Comparison of ENCODE assay signal across 16 cellular contexts in genomic region chr6:145723646-145724045, GRCh38. TPM values are rescaled to one million over a fixed set of nuclear protein-coding genes. Genes with fewer than 3 reads are reported as not detected.
DNase-seq lines count a peak whose midpoint lies in the region; ATAC-seq, FAIRE-seq and TF ChIP-seq lines count a peak whose summit lies in the region.
"Had no signal": no experiment of that assay in that cellular context is flagged by ENCODE, and none has a peak within 500 bp of the region (broad histone marks: within the 10 kb centered on the region; RNA-seq: fewer than 3 reads in every experiment).

No MANE protein-coding gene starts in this region.

- H3K4me2 ChIP-seq in HepG2 (ENCODE audit: low read depth, low read length): no peak overlapping the region
- H3K4me2 ChIP-seq in mesenchymal stem cell (ENCODE audit: low read length, poor library complexity, severe bottlenecking): no peak overlapping the region
- H3K4me2 ChIP-seq: BLaER1 treated with 17β-estradiol and CSF1 and Interleukin-3, amounts not matched to agents 10 nM and 100 nM; GM23338 had no signal

- H3K79me1 ChIP-seq in mesenchymal stem cell (replicated peaks; ENCODE audit: low read length, poor library complexity, severe bottlenecking): no peaks in the 10 kb centered on the region

- no peak overlapping the region for H4K91ac ChIP-seq in mesenchymal stem cell (ENCODE audit: low read length)

- H4K8ac ChIP-seq in mesenchymal stem cell (ENCODE audit: low read length): no peak overlapping the region

- H3K18ac ChIP-seq in mesenchymal stem cell (ENCODE audit: low read depth in 1 of 2, low read length in 2 of 2): no peak overlapping the region

- H3K27ac ChIP-seq in HepG2 (ENCODE audit: extremely low read length, insufficient read depth, low read length) (no peak overlapping the region), right lobe of liver (no peak overlapping the region), mesenchymal stem cell (ENCODE audit: low read length, poor library complexity, severe bottlenecking) (no peak overlapping the region)
- H3K27ac ChIP-seq: 22Rv1; BLaER1 treated with 17β-estradiol and CSF1 and Interleukin-3, amounts not matched to agents 10 nM and 100 nM had no signal

- H3K27me3 ChIP-seq in HepG2 (ENCODE audit: control insufficient read depth in 1 of 2, insufficient read depth in 2 of 2, low read length in 2 of 2) (no peaks in the 10 kb centered on the region), right lobe of liver (no peaks in the 10 kb centered on the region), mesenchymal stem cell (ENCODE audit: control insufficient read depth in 1 of 2, insufficient read depth in 1 of 2, low read length in 2 of 2) (no peaks in the 10 kb centered on the region)
- H3K27me3 ChIP-seq: BLaER1 treated with 17β-estradiol and CSF1 and Interleukin-3, amounts not matched to agents 10 nM and 100 nM had no signal

- H2AFZ ChIP-seq in HepG2 (ENCODE audit: low read length) (no peak overlapping the region), mesenchymal stem cell (ENCODE audit: low read depth, low read length) (no peak overlapping the region)
- H2AFZ ChIP-seq: GM23338 had no signal

- peaks cover 35% of the 10 kb centered on the region for H3K36me3 Mint-ChIP-seq in stimulated activated memory B cell treated with anti-CD40 and anti-IgM and Interleukin-4, amounts not matched to agents 10 μg/mL and 1 μg/mL and 100 μg/mL, for 72 hours

- H3K4me3 ChIP-seq in HepG2 (replicated peaks in 1 of 3; ENCODE audit: insufficient read depth in 1 of 3, low read depth in 2 of 3, low read length in 3 of 3): no peak overlapping the region
- no peak overlapping the region for H3K4me3 ChIP-seq in right lobe of liver
- no peak overlapping the region for H3K4me3 ChIP-seq in mesenchymal stem cell (ENCODE audit: insufficient read depth in 1 of 2, low read depth in 1 of 2, low read length in 2 of 2)
- H3K4me3 ChIP-seq: BLaER1 treated with 17β-estradiol and CSF1 and Interleukin-3, amounts not matched to agents 10 nM and 100 nM; GM12878; GM23338 had no signal

- H3K79me2 ChIP-seq in HepG2 (ENCODE audit: insufficient read depth, low read length): no peaks in the 10 kb centered on the region

- H2BK120ac ChIP-seq in mesenchymal stem cell (ENCODE audit: low read depth, low read length): no peak overlapping the region

- FAIRE-seq in HepG2 (lab: Jason Lieb, UNC): peak; percentile 8
- FAIRE-seq: GM12878 had no signal

- H3K9me3 ChIP-seq in HepG2 (ENCODE audit: low read length): peaks cover 5% of the 10 kb centered on the region
- no peaks in the 10 kb centered on the region for H3K9me3 ChIP-seq in right lobe of liver
- peaks cover 1% of the 10 kb centered on the region for H3K9me3 ChIP-seq in mesenchymal stem cell (ENCODE audit: control insufficient read depth, low read length)

- POLR2A ChIA-PET in HepG2 (lab: Yijun Ruan, JAX): interaction anchor here (1.1 kb wide), 1 partner anchor 11 kb away, joined by 5 read pairs; the partner anchor contains the start of gene EPM2A

- no peak for TF ChIP-seq RAD21 in HepG2 (CRISPR knock-in tag; IDR thresholded peaks at IDR 0.05)

- H3K4me3 Mint-ChIP-seq in stimulated activated memory B cell treated with anti-CD40 and anti-IgM and Interleukin-4, amounts not matched to agents 10 μg/mL and 1 μg/mL and 100 μg/mL, for 72 hours: no peak overlapping the region
- H3K4me3 Mint-ChIP-seq: CD4-positive, CD25-positive, alpha-beta regulatory T cell; GM23338; H9 had no signal

- intact Hi-C loops in HepG2 (cut with micrococcal nuclease; ENCODE audit: unreplicated experiment) (no loop called here), right lobe of liver (cut with DNase I) (no loop called here)

- H2BK5ac ChIP-seq in mesenchymal stem cell (ENCODE audit: low read depth, low read length, poor library complexity, severe bottlenecking): no peak overlapping the region

- no TSS peak for BruUV-seq in HepG2 (replicated peaks; lab: Mats Ljungman, UMichigan)

- H3K9ac ChIP-seq in HepG2 (ENCODE audit: insufficient read depth, low read depth, low read length) (no peak overlapping the region), mesenchymal stem cell (ENCODE audit: low read length) (no peak overlapping the region)
- H3K9ac ChIP-seq: BLaER1 treated with 17β-estradiol and CSF1 and Interleukin-3, amounts not matched to agents 10 nM and 100 nM had no signal

- no peak overlapping the region for H3K14ac ChIP-seq in mesenchymal stem cell (ENCODE audit: low read length in 2 of 2)

- H3K27me3 Mint-ChIP-seq in stimulated activated memory B cell treated with anti-CD40 and anti-IgM and Interleukin-4, amounts not matched to agents 10 μg/mL and 1 μg/mL and 100 μg/mL, for 72 hours: no peaks in the 10 kb centered on the region
- H3K27me3 Mint-ChIP-seq: CD4-positive, CD25-positive, alpha-beta regulatory T cell had no signal

- DNase-seq in HepG2 (ENCODE audit: low spot score) (peak; percentile 17), right lobe of liver (no peak), astrocyte of the hippocampus (ENCODE audit: low read depth, low spot score) (peak; percentile 7), iris pigment epithelial cell (ENCODE audit: low read depth) (peak; percentile 73), mesenchymal stem cell (no peak), SHP77 treated with DMSO at 0.1 percent for 48 hours (lab: John Stamatoyannopoulos, UW) (no peak)
- DNase-seq in activated CD4-positive, CD25-positive, alpha-beta regulatory T cell treated with anti-CD3 and anti-CD28 coated beads, Interleukin-2, amount 50 U/mL, for 72 hours: no peak
- DNase-seq: AML-193; CD4-positive, CD25-positive, alpha-beta regulatory T cell; DMS53; H9 had no signal

- ATAC-seq in HepG2 (no peak), right lobe of liver (no peak)
- no peak for ATAC-seq in stimulated activated memory B cell treated with anti-CD40 and anti-IgM and Interleukin-4, amounts not matched to agents 10 μg/mL and 1 μg/mL and 100 μg/mL, for 72 hours
- ATAC-seq: GM12878, GM23338 had no signal

- no peak overlapping the region for H2BK15ac ChIP-seq in mesenchymal stem cell (ENCODE audit: low read depth, poor library complexity, severe bottlenecking)

- TF ChIP-seq POLR2A in HepG2 (IDR thresholded peaks at IDR 0.05; ENCODE audit: insufficient read depth in 1 of 2, low read depth in 2 of 2, low read length in 2 of 2): no peak
- no peak for TF ChIP-seq POLR2A in right lobe of liver (IDR thresholded peaks at IDR 0.05)

- no peak overlapping the region for H3K4ac ChIP-seq in mesenchymal stem cell (ENCODE audit: low read depth in 1 of 2, low read length in 2 of 2)

- no peaks in the 10 kb centered on the region for H4K20me1 ChIP-seq in HepG2 (ENCODE audit: insufficient read depth, low read length)
- H4K20me1 ChIP-seq: BLaER1 treated with 17β-estradiol and CSF1 and Interleukin-3, amounts not matched to agents 10 nM and 100 nM had no signal

- WGBS in HepG2 (ENCODE audit: low lambda C conversion rate): 93% methylated on average over 1 of the region's 1 CpG
- WGBS in right lobe of liver (ENCODE audit: insufficient coverage, low coverage, low lambda C conversion rate, missing lambda C conversion rate): 86% methylated on average over 1 of the region's 1 CpG
- 100% methylated on average over 1 of the region's 1 CpG for WGBS in mesenchymal stem cell

- CTCF ChIA-PET in HepG2 (lab: Yijun Ruan, JAX; ENCODE audit: low intra/inter-chr PET ratio, low total read pairs): no interaction called here

- no peak overlapping the region for H2AK5ac ChIP-seq in mesenchymal stem cell (ENCODE audit: low read length, severe bottlenecking)

- TF ChIP-seq EP300 in HepG2 (IDR thresholded peaks at IDR 0.05; ENCODE audit: low read depth in 2 of 2, low read length in 2 of 2) (no peak), HepG2 (CRISPR knock-in tag; IDR thresholded peaks at IDR 0.05; ENCODE audit: borderline replicate concordance) (no peak)

- H3K27ac Mint-ChIP-seq in stimulated activated memory B cell treated with anti-CD40 and anti-IgM and Interleukin-4, amounts not matched to agents 10 μg/mL and 1 μg/mL and 100 μg/mL, for 72 hours: no peak overlapping the region
- H3K27ac Mint-ChIP-seq: CD4-positive, CD25-positive, alpha-beta regulatory T cell; GM23338; H9 had no signal

- peaks cover 6% of the 10 kb centered on the region; the same call in 1 of the 2 replicates for H3K4me1 ChIP-seq in HepG2 (ENCODE audit: insufficient read depth, low read length)
- H3K4me1 ChIP-seq in right lobe of liver: no peaks in the 10 kb centered on the region
- H3K4me1 ChIP-seq in mesenchymal stem cell (ENCODE audit: control insufficient read depth, insufficient read depth, low read depth, low read length): no peaks in the 10 kb centered on the region
- H3K4me1 ChIP-seq: BLaER1 treated with 17β-estradiol and CSF1 and Interleukin-3, amounts not matched to agents 10 nM and 100 nM had no signal

- H3K23ac ChIP-seq in mesenchymal stem cell (ENCODE audit: low read length in 2 of 2): no peak overlapping the region

- H3K9me3 Mint-ChIP-seq in stimulated activated memory B cell treated with anti-CD40 and anti-IgM and Interleukin-4, amounts not matched to agents 10 μg/mL and 1 μg/mL and 100 μg/mL, for 72 hours: peaks cover 11% of the 10 kb centered on the region

- no peak overlapping the region for H2BK12ac ChIP-seq in mesenchymal stem cell (ENCODE audit: low read length in 2 of 2)

- H3K36me3 ChIP-seq in HepG2 (replicated peaks in 1 of 2; ENCODE audit: control insufficient read depth in 1 of 2, insufficient read depth in 2 of 2, low read length in 2 of 2) (no peaks in the 10 kb centered on the region), right lobe of liver (peaks cover 0 to 3% (median 0%) of the 10 kb centered on the region in 4 donors), mesenchymal stem cell (ENCODE audit: control insufficient read depth in 1 of 2, insufficient read depth in 2 of 2, low read depth in 1 of 2, low read length in 2 of 2) (no peaks in the 10 kb centered on the region)

- TF ChIP-seq CTCF in HepG2 (CRISPR knock-in tag; IDR thresholded peaks at IDR 0.05): no peak
- no peak for TF ChIP-seq CTCF in right lobe of liver (IDR thresholded peaks at IDR 0.05)

- H3K4me1 Mint-ChIP-seq in stimulated activated memory B cell treated with anti-CD40 and anti-IgM and Interleukin-4, amounts not matched to agents 10 μg/mL and 1 μg/mL and 100 μg/mL, for 72 hours: no peaks in the 10 kb centered on the region
- H3K4me1 Mint-ChIP-seq: GM23338 had no signal

- in situ Hi-C loops in HepG2 (cut with HindIII; ENCODE audit: extremely low pct_ligation_motif_present, low pct_unique_long_range_greater_than_20kb): no loop called here

RNA-seq across cellular contexts. Expression of gene EPM2A, which starts 11.7 kb away (rescaled TPM):
- total RNA-seq in HepG2 (2016; rRNA removed; fragmentation: Illumina TruSeq; extraction: Trizol) (9.2 and 9.9 TPM in 2 replicates), right lobe of liver (1 to 10 TPM; 4.7 to 8.7 (median 6.8) TPM)
- total RNA-seq in HepG2 (2016; cell fraction: cytosol; rRNA removed; fragmentation: Illumina TruSeq; extraction: Trizol; ENCODE audit: low read depth): 8.8 and 15.2 TPM in 2 replicates
- 10.6 and 10.7 TPM in 2 replicates for total RNA-seq in HepG2 (2016; cell fraction: insoluble cytoplasmic fraction; rRNA removed; fragmentation: Illumina TruSeq; extraction: Trizol)
- 9.2 and 10.4 TPM in 2 replicates for total RNA-seq in HepG2 (2016; cell fraction: membrane; rRNA removed; fragmentation: Illumina TruSeq; extraction: Trizol)
- total RNA-seq in HepG2 (2016; cell fraction: nucleus; rRNA removed; fragmentation: Illumina TruSeq; extraction: Trizol): 14.1 and 16.8 TPM in 2 replicates
- 4.6 and 6.7 TPM in 2 replicates for polyA plus RNA-seq in HepG2 (2011; rRNA removed)
- 4.8 and 5.6 TPM in 2 replicates for polyA plus RNA-seq in HepG2 (2011; cell fraction: cytosol; rRNA removed)
- 11.4 and 11.7 TPM in 2 replicates for polyA plus RNA-seq in HepG2 (2011; cell fraction: nucleus; rRNA removed)
- polyA plus RNA-seq in HepG2 (2012): 5.2 TPM in 2 replicates
- 3.9 and 4.2 TPM in 2 replicates for polyA plus RNA-seq in HepG2 (2016; cell fraction: cytosol; fragmentation: Illumina TruSeq; extraction: Trizol; ENCODE audit: low read depth)
- 7.7 and 8.5 TPM in 2 replicates for polyA plus RNA-seq in HepG2 (2016; cell fraction: insoluble cytoplasmic fraction; fragmentation: Illumina TruSeq; extraction: Trizol; ENCODE audit: low read depth)
- 7.6 and 8.0 TPM in 2 replicates for polyA plus RNA-seq in HepG2 (2016; cell fraction: membrane; fragmentation: Illumina TruSeq; extraction: Trizol; ENCODE audit: low read depth)
- 9.1 and 12.4 TPM in 2 replicates for polyA plus RNA-seq in HepG2 (2016; cell fraction: nucleus; fragmentation: Illumina TruSeq; extraction: Trizol; ENCODE audit: insufficient read depth, low read depth)
- 4.9 and 11.6 TPM in 2 replicates for polyA minus RNA-seq in HepG2 (2011; rRNA and poly(A)+ RNA removed; ENCODE audit: low replicate concordance)
- polyA minus RNA-seq in HepG2 (2011; cell fraction: cytosol; rRNA and poly(A)+ RNA removed): 6.4 and 6.9 TPM in 2 replicates
- polyA minus RNA-seq in HepG2 (2011; cell fraction: nucleus; rRNA and poly(A)+ RNA removed): 33.6 and 34.5 TPM in 2 replicates
- polyA plus RNA-seq in mesenchymal stem cell (2013, experiment 1 of 2): 2.3 TPM
- polyA plus RNA-seq in mesenchymal stem cell (2013, experiment 2 of 2): 2.8 TPM

Comparison
In these comparisons a context has a peak if more than half of its experiments do, and no peak if none do; other contexts are left out.
1. DNase-seq: peak in HepG2 (single experiment), astrocyte of the hippocampus (single experiment) and iris pigment epithelial cell (single experiment); none in right lobe of liver (0 of 3), mesenchymal stem cell (single experiment), SHP77 treated with DMSO at 0.1 percent for 48 hours (single experiment) and activated CD4-positive, CD25-positive, alpha-beta regulatory T cell treated with anti-CD3 and anti-CD28 coated beads, Interleukin-2, amount 50 U/mL, for 72 hours (single experiment).